1 cellular context compared by ENCODE assay signal in the genomic region with DNA sequence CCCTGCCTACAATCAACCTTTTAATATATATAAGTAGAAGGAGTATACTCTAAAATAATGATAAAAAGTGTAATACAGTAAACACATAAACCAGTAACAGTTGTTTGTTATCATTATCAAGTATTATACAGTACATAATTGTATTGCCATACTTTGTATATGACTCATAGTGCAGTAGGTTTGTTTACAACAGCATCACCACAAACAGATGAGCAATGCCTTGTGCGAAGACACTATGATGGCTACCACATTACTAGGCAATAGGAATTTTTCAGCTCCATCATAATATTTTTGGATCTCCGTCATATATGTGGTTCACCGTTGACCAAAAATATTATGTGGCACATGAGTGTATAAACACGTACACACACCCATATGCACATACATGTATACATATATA.
TF ChIP-seq lines count a peak whose summit lies in the region.

No MANE protein-coding gene starts in this region.

TF ChIP-seq in IMR-90, 13 proteins besides CTCF, POLR2A, EP300 and RAD21:
- TF ChIP-seq MAZ (IDR thresholded peaks at IDR 0.05; ENCODE audit: borderline replicate concordance, low read depth, low read length), result no peak
- TF ChIP-seq BHLHE40 (IDR thresholded peaks at IDR 0.05; ENCODE audit: low read depth, low read length), result no peak
- TF ChIP-seq NFE2L2 (IDR thresholded peaks at IDR 0.05; ENCODE audit: low read depth, low read length), result no peak
- TF ChIP-seq SMC3 (IDR thresholded peaks at IDR 0.05; ENCODE audit: low read depth, low read length), result no peak
- TF ChIP-seq, protein P1, sequence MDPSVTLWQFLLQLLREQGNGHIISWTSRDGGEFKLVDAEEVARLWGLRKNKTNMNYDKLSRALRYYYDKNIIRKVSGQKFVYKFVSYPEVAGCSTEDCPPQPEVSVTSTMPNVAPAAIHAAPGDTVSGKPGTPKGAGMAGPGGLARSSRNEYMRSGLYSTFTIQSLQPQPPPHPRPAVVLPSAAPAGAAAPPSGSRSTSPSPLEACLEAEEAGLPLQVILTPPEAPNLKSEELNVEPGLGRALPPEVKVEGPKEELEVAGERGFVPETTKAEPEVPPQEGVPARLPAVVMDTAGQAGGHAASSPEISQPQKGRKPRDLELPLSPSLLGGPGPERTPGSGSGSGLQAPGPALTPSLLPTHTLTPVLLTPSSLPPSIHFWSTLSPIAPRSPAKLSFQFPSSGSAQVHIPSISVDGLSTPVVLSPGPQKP (IDR thresholded peaks at IDR 0.05; ENCODE audit: borderline replicate concordance, low read depth, low read length), result no peak
- no peak for TF ChIP-seq RFX5 (IDR thresholded peaks at IDR 0.05; ENCODE audit: low read depth, low read length)
- no peak for TF ChIP-seq MAFK (IDR thresholded peaks at IDR 0.05; ENCODE audit: low read depth, low read length)
- TF ChIP-seq FOS (IDR thresholded peaks at IDR 0.05; ENCODE audit: low read depth, low read length), result no peak
- no peak for TF ChIP-seq USF2 (IDR thresholded peaks at IDR 0.05; ENCODE audit: low read depth, low read length)
- no peak for TF ChIP-seq MXI1 (IDR thresholded peaks at IDR 0.05; ENCODE audit: borderline replicate concordance, low read depth, low read length)
- no peak for TF ChIP-seq CEBPB (IDR thresholded peaks at IDR 0.05; ENCODE audit: low read depth, low read length)
- TF ChIP-seq RCOR1 (IDR thresholded peaks at IDR 0.05; ENCODE audit: insufficient replicate concordance, low read length), result no peak
- no peak for TF ChIP-seq CHD1 (IDR thresholded peaks at IDR 0.05; ENCODE audit: low read depth, low read length)
